Comparison of ENCODE assay signal across 25 cellular contexts in the genomic region with DNA sequence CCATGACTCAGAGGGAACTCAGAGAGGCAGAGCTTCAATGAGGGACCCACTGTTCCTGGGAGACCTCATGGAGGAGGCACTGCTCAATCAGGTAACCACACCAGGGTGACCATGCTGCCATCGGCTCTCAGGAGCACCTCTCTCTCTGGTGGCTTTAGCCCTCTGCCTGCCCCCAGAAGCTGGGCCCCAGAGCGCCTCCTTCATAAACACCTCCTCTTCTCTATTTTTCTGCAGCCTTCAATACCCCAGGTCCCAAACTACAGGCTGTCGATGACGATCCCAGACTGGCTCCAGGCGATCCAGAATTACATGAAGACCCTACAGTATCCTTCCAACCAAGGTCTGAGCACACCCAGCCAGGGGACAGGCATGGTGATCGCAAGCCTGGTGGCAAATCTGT. TPM values are rescaled to one million over a fixed set of nuclear protein-coding genes. Genes with fewer than 3 reads are reported as not detected.
DNase-seq lines count a peak whose midpoint lies in the region; ATAC-seq, FAIRE-seq and TF ChIP-seq lines count a peak whose summit lies in the region.
"Had no signal": no experiment of that assay in that cellular context is flagged by ENCODE, and none has a peak within 500 bp of the region (broad histone marks: within the 10 kb centered on the region; RNA-seq: fewer than 3 reads in every experiment).

No MANE protein-coding gene starts in this region.

- no peak for TF ChIP-seq RAD21 in HepG2 (CRISPR knock-in tag; IDR thresholded peaks at IDR 0.05)

- H3K4me1 ChIP-seq in endodermal cell (ENCODE audit: control insufficient read depth, insufficient read depth, low read length) = no peaks in the 10 kb centered on the region
- H3K4me1 ChIP-seq in HepG2 (ENCODE audit: insufficient read depth, low read length) = no peaks in the 10 kb centered on the region

- H3K4me2 ChIP-seq in HepG2 (ENCODE audit: low read depth, low read length) = no peak overlapping the region

- no peak for FAIRE-seq in HepG2 (lab: Jason Lieb, UNC)
- FAIRE-seq: A204.1, D721Med, GM12878, GM19239 had no signal

- H3K9me3 ChIP-seq in endodermal cell (ENCODE audit: control insufficient read depth, low read length) (no peaks in the 10 kb centered on the region), HepG2 (ENCODE audit: low read length) (no peaks in the 10 kb centered on the region)
- H3K9me3 ChIP-seq: BLaER1 treated with 17β-estradiol and CSF1 and Interleukin-3, amounts not matched to agents 10 nM and 100 nM had no signal

- CTCF ChIA-PET in HepG2 (lab: Yijun Ruan, JAX; ENCODE audit: low intra/inter-chr PET ratio, low total read pairs) = no interaction called here

- peak; percentile 39 for DNase-seq in activated effector memory CD4-positive, alpha-beta T cell treated with anti-CD3 and anti-CD28 coated beads, Interleukin-2, amount 50 U/mL, for 16 hours
- DNase-seq in activated effector memory CD4-positive, alpha-beta T cell treated with Interleukin-2 at 50 U/mL for 16 hours = no peak
- DNase-seq in endodermal cell (no peak), posterior vena cava (ENCODE audit: low spot score) (peak; percentile 57), HepG2 (ENCODE audit: low spot score) (no peak), NCI-H526 treated with DMSO at 0.1 percent for 48 hours (lab: John Stamatoyannopoulos, UW) (no peak)
- DNase-seq: CD4-positive, alpha-beta T cell; CD8-positive, alpha-beta memory T cell; DMS 273 treated with DMSO at 0.1 percent for 48 hours; DMS79; EL; GDM1; GOT3; H7 had no signal

- H3K4me3 ChIP-seq in endodermal cell (ENCODE audit: low read length) (no peak overlapping the region), HepG2 (replicated peaks in 1 of 3; ENCODE audit: insufficient read depth in 1 of 3, low read depth in 2 of 3, low read length in 3 of 3) (no peak overlapping the region)
- H3K4me3 ChIP-seq: BLaER1 treated with 17β-estradiol and CSF1 and Interleukin-3, amounts not matched to agents 10 nM and 100 nM; GM12878 had no signal

- H3K4me1 Mint-ChIP-seq in activated T-helper 17 cell treated with anti-CD3 and anti-CD28 coated beads, Interleukin-2, amount 50 U/mL, for 72 hours = peaks cover 6% of the 10 kb centered on the region
- H3K4me1 Mint-ChIP-seq in endodermal cell = no peaks in the 10 kb centered on the region
- H3K4me1 Mint-ChIP-seq: CD8-positive, alpha-beta memory T cell had no signal

- H3K9me3 Mint-ChIP-seq in activated T-helper 17 cell treated with anti-CD3 and anti-CD28 coated beads, Interleukin-2, amount 50 U/mL, for 72 hours = no peaks in the 10 kb centered on the region
- no peaks in the 10 kb centered on the region for H3K9me3 Mint-ChIP-seq in endodermal cell
- H3K9me3 Mint-ChIP-seq: CD14-positive monocyte; CD4-positive, alpha-beta T cell had no signal

- no peak for TF ChIP-seq EP300 in HepG2 (IDR thresholded peaks at IDR 0.05; ENCODE audit: low read depth in 2 of 2, low read length in 2 of 2)
- TF ChIP-seq EP300 in HepG2 (CRISPR knock-in tag; IDR thresholded peaks at IDR 0.05; ENCODE audit: borderline replicate concordance) = no peak

- H3K9ac ChIP-seq in endodermal cell (ENCODE audit: extremely low read depth, low read length, poor library complexity, severe bottlenecking) (no peak overlapping the region), HepG2 (ENCODE audit: insufficient read depth, low read depth, low read length) (no peak overlapping the region)

- H4K20me1 ChIP-seq in HepG2 (ENCODE audit: insufficient read depth, low read length) = no peaks in the 10 kb centered on the region
- H4K20me1 ChIP-seq: BLaER1 treated with 17β-estradiol and CSF1 and Interleukin-3, amounts not matched to agents 10 nM and 100 nM had no signal

- BruUV-seq in HepG2 (replicated peaks; lab: Mats Ljungman, UMichigan) = no TSS peak

- H3K27me3 Mint-ChIP-seq in activated T-helper 17 cell treated with anti-CD3 and anti-CD28 coated beads, Interleukin-2, amount 50 U/mL, for 72 hours = peaks cover 14% of the 10 kb centered on the region
- H3K27me3 Mint-ChIP-seq in endodermal cell (ENCODE audit: insufficient read depth) = no peaks in the 10 kb centered on the region
- H3K27me3 Mint-ChIP-seq: B cell had no signal

- 96 to 100% methylated on average over 3 to 6 of the region's 6 CpGs for WGBS in endodermal cell (ENCODE audit: insufficient coverage in 1 of 2, insufficient read length in 1 of 2), 2 experiments
- 91% methylated on average over 6 of the region's 6 CpGs for WGBS in HepG2 (ENCODE audit: low lambda C conversion rate)

- H3K27ac ChIP-seq in endodermal cell (ENCODE audit: low read depth, low read length) (no peak overlapping the region), HepG2 (ENCODE audit: extremely low read length, insufficient read depth, low read length) (no peak overlapping the region)
- H3K27ac ChIP-seq: 22Rv1 had no signal

- TF ChIP-seq CTCF in endodermal cell (conservative IDR thresholded peaks at IDR 0.05) (no peak), HepG2 (CRISPR knock-in tag; IDR thresholded peaks at IDR 0.05) (no peak)

- H3K27me3 ChIP-seq in endodermal cell (ENCODE audit: control insufficient read depth, insufficient read depth, low read length, poor library complexity, severe bottlenecking) (no peaks in the 10 kb centered on the region), HepG2 (ENCODE audit: control insufficient read depth in 1 of 2, insufficient read depth in 2 of 2, low read length in 2 of 2) (no peaks in the 10 kb centered on the region)
- H3K27me3 ChIP-seq: BLaER1 treated with 17β-estradiol and CSF1 and Interleukin-3, amounts not matched to agents 10 nM and 100 nM had no signal

- POLR2A ChIA-PET in HepG2 (lab: Yijun Ruan, JAX) = no interaction called here

- in situ Hi-C loops in HepG2 (cut with HindIII; ENCODE audit: extremely low pct_ligation_motif_present, low pct_unique_long_range_greater_than_20kb) = no loop called here

- H3K36me3 ChIP-seq in endodermal cell (ENCODE audit: control insufficient read depth, insufficient read depth, low read length) = peaks cover 24% of the 10 kb centered on the region
- no peaks in the 10 kb centered on the region for H3K36me3 ChIP-seq in HepG2 (replicated peaks in 1 of 2; ENCODE audit: control insufficient read depth in 1 of 2, insufficient read depth in 2 of 2, low read length in 2 of 2)

- H2AFZ ChIP-seq in HepG2 (ENCODE audit: low read length) = no peak overlapping the region

- no peaks in the 10 kb centered on the region for H3K36me3 Mint-ChIP-seq in activated T-helper 17 cell treated with anti-CD3 and anti-CD28 coated beads, Interleukin-2, amount 50 U/mL, for 72 hours (ENCODE audit: low read depth)
- H3K36me3 Mint-ChIP-seq in endodermal cell (ENCODE audit: low read depth) = peaks cover 48% of the 10 kb centered on the region
- H3K36me3 Mint-ChIP-seq: CD14-positive monocyte; CD8-positive, alpha-beta memory T cell had no signal

- peak overlapping the region; percentile 27 for H3K27ac Mint-ChIP-seq in activated T-helper 17 cell treated with anti-CD3 and anti-CD28 coated beads, Interleukin-2, amount 50 U/mL, for 72 hours
- H3K27ac Mint-ChIP-seq in endodermal cell = peak overlapping the region; percentile 57
- H3K27ac Mint-ChIP-seq: B cell; CD4-positive, alpha-beta T cell; CD8-positive, alpha-beta memory T cell had no signal

- ATAC-seq in activated T-helper 17 cell treated with anti-CD3 and anti-CD28 coated beads, Interleukin-2, amount 50 U/mL, for 72 hours (replicated peaks) = no peak
- ATAC-seq in HepG2 (no peak), GM21423 (IDR thresholded peaks at IDR 0.05; ENCODE audit: unreplicated experiment) (no peak)
- ATAC-seq: HCT116 had no signal

- TF ChIP-seq POLR2A in HepG2 (IDR thresholded peaks at IDR 0.05; ENCODE audit: insufficient read depth in 1 of 2, low read depth in 2 of 2, low read length in 2 of 2) = no peak

- no peak overlapping the region for H3K4me3 Mint-ChIP-seq in activated T-helper 17 cell treated with anti-CD3 and anti-CD28 coated beads, Interleukin-2, amount 50 U/mL, for 72 hours
- H3K4me3 Mint-ChIP-seq in endodermal cell = no peak overlapping the region
- H3K4me3 Mint-ChIP-seq: B cell; CD14-positive monocyte; CD4-positive, alpha-beta T cell; CD8-positive, alpha-beta memory T cell had no signal

- intact Hi-C loops in posterior vena cava (cut with DNase I) = no loop called here
- intact Hi-C loops in HepG2 (cut with micrococcal nuclease; ENCODE audit: unreplicated experiment) = no loop called here

- no peaks in the 10 kb centered on the region for H3K79me2 ChIP-seq in HepG2 (ENCODE audit: insufficient read depth, low read length)

RNA-seq across cellular contexts. Expression of a gene that starts 10.6 kb away (rescaled TPM):
- under 1 TPM in 1 of 2 donors, not detected in 1; 0.52 TPM for total RNA-seq in activated T-helper 17 cell treated with anti-CD3 and anti-CD28 coated beads, Interleukin-2, amount 50 U/mL, for 72 hours
- 10 to 100 TPM; 13.7 to 30.2 TPM for total RNA-seq in endodermal cell
- polyA plus RNA-seq in endodermal cell (2013, experiment 1 of 2) = 22.4 TPM
- polyA plus RNA-seq in endodermal cell (2013, experiment 2 of 2) = 18.2 TPM
- total RNA-seq in posterior vena cava = 1 to 10 TPM; 3.3 to 4.8 TPM
- 0.74 and 1.00 TPM in 2 replicates for total RNA-seq in HepG2 (2016; rRNA removed; fragmentation: Illumina TruSeq; extraction: Trizol)
- total RNA-seq in HepG2 (2016; cell fraction: cytosol; rRNA removed; fragmentation: Illumina TruSeq; extraction: Trizol; ENCODE audit: low read depth) = 0.44 and 0.61 TPM in 2 replicates
- total RNA-seq in HepG2 (2016; cell fraction: insoluble cytoplasmic fraction; rRNA removed; fragmentation: Illumina TruSeq; extraction: Trizol) = 0.59 and 1.1 TPM in 2 replicates
- 0.65 and 0.76 TPM in 2 replicates for total RNA-seq in HepG2 (2016; cell fraction: membrane; rRNA removed; fragmentation: Illumina TruSeq; extraction: Trizol)
- 1.6 and 2.0 TPM in 2 replicates for total RNA-seq in HepG2 (2016; cell fraction: nucleus; rRNA removed; fragmentation: Illumina TruSeq; extraction: Trizol)
- 0.44 and 0.60 TPM in 2 replicates for polyA plus RNA-seq in HepG2 (2011; rRNA removed)
- 0.21 and 0.33 TPM in 2 replicates for polyA plus RNA-seq in HepG2 (2011; cell fraction: cytosol; rRNA removed)
- 1.6 and 1.8 TPM in 2 replicates for polyA plus RNA-seq in HepG2 (2011; cell fraction: nucleus; rRNA removed)
- polyA plus RNA-seq in HepG2 (2012) = 0.51 and 0.68 TPM in 2 replicates
- 0.14 and 0.27 TPM in 2 replicates for polyA plus RNA-seq in HepG2 (2016; cell fraction: cytosol; fragmentation: Illumina TruSeq; extraction: Trizol; ENCODE audit: low read depth)
- polyA plus RNA-seq in HepG2 (2016; cell fraction: insoluble cytoplasmic fraction; fragmentation: Illumina TruSeq; extraction: Trizol; ENCODE audit: low read depth) = 1.1 and 1.3 TPM in 2 replicates
- polyA plus RNA-seq in HepG2 (2016; cell fraction: membrane; fragmentation: Illumina TruSeq; extraction: Trizol; ENCODE audit: low read depth) = 0.55 and 0.78 TPM in 2 replicates
- 2.2 and 2.6 TPM in 2 replicates for polyA plus RNA-seq in HepG2 (2016; cell fraction: nucleus; fragmentation: Illumina TruSeq; extraction: Trizol; ENCODE audit: insufficient read depth, low read depth)
- polyA minus RNA-seq in HepG2 (2011; rRNA and poly(A)+ RNA removed; ENCODE audit: low replicate concordance) = 3.1 and 3.3 TPM in 2 replicates
- polyA minus RNA-seq in HepG2 (2011; cell fraction: cytosol; rRNA and poly(A)+ RNA removed) = 0.40 and 0.62 TPM in 2 replicates
- 3.0 and 3.5 TPM in 2 replicates for polyA minus RNA-seq in HepG2 (2011; cell fraction: nucleus; rRNA and poly(A)+ RNA removed)
- total RNA-seq: B cell had no signal
- polyA plus RNA-seq: CD14-positive monocyte; CD8-positive, alpha-beta memory T cell had no signal

RNA-seq across cellular contexts. Expression of a gene that starts 54.7 kb away (rescaled TPM):
- total RNA-seq in activated T-helper 17 cell treated with anti-CD3 and anti-CD28 coated beads, Interleukin-2, amount 50 U/mL, for 72 hours = 10 to 100 TPM; 36.9 to 41.3 TPM
- total RNA-seq in endodermal cell = 10 to 100 TPM; 55.8 to 60.4 TPM
- polyA plus RNA-seq in endodermal cell (2013, experiment 1 of 2) = 29.9 TPM
- 31.7 TPM for polyA plus RNA-seq in endodermal cell (2013, experiment 2 of 2)
- total RNA-seq in posterior vena cava = 10 to 100 TPM; 29.7 to 31.1 TPM
- total RNA-seq in HepG2 (2016; rRNA removed; fragmentation: Illumina TruSeq; extraction: Trizol) = 23.5 and 25.4 TPM in 2 replicates
- total RNA-seq in HepG2 (2016; cell fraction: cytosol; rRNA removed; fragmentation: Illumina TruSeq; extraction: Trizol; ENCODE audit: low read depth) = 4.1 and 4.6 TPM in 2 replicates
- 25.7 and 27.0 TPM in 2 replicates for total RNA-seq in HepG2 (2016; cell fraction: insoluble cytoplasmic fraction; rRNA removed; fragmentation: Illumina TruSeq; extraction: Trizol)
- total RNA-seq in HepG2 (2016; cell fraction: membrane; rRNA removed; fragmentation: Illumina TruSeq; extraction: Trizol) = 10.9 and 11.4 TPM in 2 replicates
- total RNA-seq in HepG2 (2016; cell fraction: nucleus; rRNA removed; fragmentation: Illumina TruSeq; extraction: Trizol) = 28.4 and 28.9 TPM in 2 replicates
- polyA plus RNA-seq in HepG2 (2011; rRNA removed) = 11.8 and 12.3 TPM in 2 replicates
- 3.8 and 5.1 TPM in 2 replicates for polyA plus RNA-seq in HepG2 (2011; cell fraction: cytosol; rRNA removed)
- 16.5 and 17.0 TPM in 2 replicates for polyA plus RNA-seq in HepG2 (2011; cell fraction: nucleus; rRNA removed)
- 7.2 and 10.1 TPM in 2 replicates for polyA plus RNA-seq in HepG2 (2012)
- 1.8 and 2.6 TPM in 2 replicates for polyA plus RNA-seq in HepG2 (2016; cell fraction: cytosol; fragmentation: Illumina TruSeq; extraction: Trizol; ENCODE audit: low read depth)
- polyA plus RNA-seq in HepG2 (2016; cell fraction: insoluble cytoplasmic fraction; fragmentation: Illumina TruSeq; extraction: Trizol; ENCODE audit: low read depth) = 14.1 and 16.7 TPM in 2 replicates
- polyA plus RNA-seq in HepG2 (2016; cell fraction: membrane; fragmentation: Illumina TruSeq; extraction: Trizol; ENCODE audit: low read depth) = 5.3 and 5.4 TPM in 2 replicates
- polyA plus RNA-seq in HepG2 (2016; cell fraction: nucleus; fragmentation: Illumina TruSeq; extraction: Trizol; ENCODE audit: insufficient read depth, low read depth) = 31.7 and 35.2 TPM in 2 replicates
- 13.9 and 25.5 TPM in 2 replicates for polyA minus RNA-seq in HepG2 (2011; rRNA and poly(A)+ RNA removed; ENCODE audit: low replicate concordance)
- polyA minus RNA-seq in HepG2 (2011; cell fraction: cytosol; rRNA and poly(A)+ RNA removed) = 9.9 and 15.3 TPM in 2 replicates
- polyA minus RNA-seq in HepG2 (2011; cell fraction: nucleus; rRNA and poly(A)+ RNA removed) = 44.5 and 48.6 TPM in 2 replicates

Comparison
In these comparisons a context has a peak if more than half of its experiments do, and no peak if none do; other contexts are left out.
1. DNase-seq: peak in activated effector memory CD4-positive, alpha-beta T cell treated with anti-CD3 and anti-CD28 coated beads, Interleukin-2, amount 50 U/mL, for 16 hours (single experiment) and posterior vena cava (single experiment); none in activated effector memory CD4-positive, alpha-beta T cell treated with Interleukin-2 at 50 U/mL for 16 hours (single experiment), endodermal cell (single experiment), HepG2 (single experiment) and NCI-H526 treated with DMSO at 0.1 percent for 48 hours (single experiment).